ENCODE assay signal across 8 cellular contexts in genomic region chr9:129885670-129886106, GRCh38. TPM values are rescaled to one million over a fixed set of nuclear protein-coding genes. Genes with fewer than 3 reads are reported as not detected.
DNase-seq lines count a peak whose midpoint lies in the region; ATAC-seq and TF ChIP-seq lines count a peak whose summit lies in the region.

No MANE protein-coding gene starts in this region.

- in situ Hi-C loops in transverse colon (cut with MboI; ENCODE audit: low pct_ligation_motif_present in 1 of 4, low pct_unique_long_range_greater_than_20kb in 1 of 4, low sequenced_read_pairs in 3 of 4): loop anchor here in 3 of 4 donors (25.0 kb wide), 2 partner anchors 152 to 352 kb away; partner anchors contain the start of gene FNBP1 (in 2 of the 3)

- peak overlapping the region; percentile 29 to 92 (median 80) for H3K27ac ChIP-seq in heart right ventricle
- H3K27ac ChIP-seq in transverse colon: peak overlapping the region; percentile 85 to 90 (median 87)

- TF ChIP-seq CTCF in heart right ventricle (IDR thresholded peaks at IDR 0.05) (peak; percentile 83 to 100 (median 94)), transverse colon (IDR thresholded peaks at IDR 0.05) (peak; percentile 86 to 99 (median 94))

- H3K27me3 ChIP-seq in MG63 (no peaks in the 10 kb centered on the region), adipocyte (replicated peaks; ENCODE audit: control insufficient read depth, insufficient read depth, low read length) (no peaks in the 10 kb centered on the region), heart right ventricle (no peaks in the 10 kb centered on the region), transverse colon (no peaks in the 10 kb centered on the region)

- ATAC-seq in GM21576 (IDR thresholded peaks at IDR 0.05; ENCODE audit: unreplicated experiment) (peak; percentile 24), heart right ventricle (peak; percentile 91 to 94 (median 92))

- no peaks in the 10 kb centered on the region for H3K9me3 ChIP-seq in MG63
- H3K9me3 ChIP-seq in adipocyte (ENCODE audit: control insufficient read depth, low read length): no peaks in the 10 kb centered on the region
- H3K9me3 ChIP-seq in heart right ventricle: no peaks in the 10 kb centered on the region
- H3K9me3 ChIP-seq in transverse colon: no peaks in the 10 kb centered on the region

- H3K4me3 ChIP-seq in MG63 (no peak overlapping the region), adipocyte (ENCODE audit: low read length) (peak overlapping the region; percentile 70), heart right ventricle (peak overlapping the region in 9 of 10 donors; percentile 15 to 55 (median 47)), transverse colon (peak overlapping the region in 3 of 4 donors; percentile 23 to 53 (median 25))

- no peak for TF ChIP-seq EP300 in transverse colon (IDR thresholded peaks at IDR 0.05; ENCODE audit: low read depth)

- intact Hi-C loops in heart right ventricle (cut with DNase I) (loop anchor here (1.0 to 10.0 kb wide), 17 partner anchors 47 to 357 kb away; partner anchors contain the start of genes FNBP1 (in 6 of the 10) and GPR107 (in 2 of the 10)), posterior vena cava (cut with DNase I) (no loop called here), transverse colon (cut with DNase I; ENCODE audit: low total_unique reads) (loop anchor here (2.0 to 10.0 kb wide), 2 partner anchors 159 to 349 kb away; no protein-coding TSS in a partner anchor)

- H3K36me3 ChIP-seq in MG63 (peaks cover 14% of the 10 kb centered on the region), adipocyte (ENCODE audit: control insufficient read depth, insufficient read depth, low read length, severe bottlenecking) (peaks cover 20% of the 10 kb centered on the region), heart right ventricle (peaks cover 0 to 14% (median 8%) of the 10 kb centered on the region in 9 donors), transverse colon (no peaks in the 10 kb centered on the region)

- H3K9ac ChIP-seq in adipocyte (ENCODE audit: low read length): peak overlapping the region; percentile 75

- peak; percentile 48 for TF ChIP-seq POLR2A in transverse colon (IDR thresholded peaks at IDR 0.05)

- DNase-seq in CMK (ENCODE audit: low read depth) (peak; percentile 78), MG63 (peak; percentile 94), T follicular helper cell (ENCODE audit: low read depth) (peak; percentile 73), adipocyte (ENCODE audit: low read depth) (peak; percentile 98), heart right ventricle (peak; percentile 91 to 94), posterior vena cava (ENCODE audit: low spot score) (peak; percentile 99), transverse colon (peak; percentile 97)

- H3K4me1 ChIP-seq in adipocyte (ENCODE audit: control insufficient read depth, insufficient read depth, low read length) (peaks cover 21% of the 10 kb centered on the region), heart right ventricle (peaks cover 5 to 73% (median 39%) of the 10 kb centered on the region in 9 donors), transverse colon (peaks cover 23 to 65% (median 37%) of the 10 kb centered on the region in 4 donors)

- WGBS in heart right ventricle, 2 donors: 1 to 2% methylated on average over 27 of the region's 27 CpGs
- 1% methylated on average over 25 of the region's 27 CpGs; no CpG with 5 or more reads in 1 of the 2 donors for WGBS in transverse colon (ENCODE audit: low coverage in 1 of 2), 2 donors

RNA-seq across cellular contexts. Expression of gene USP20, which starts 50.4 kb away (rescaled TPM):
- total RNA-seq in MG63 (2014; rRNA removed; shearing (Covaris generic); ENCODE audit: low replicate concordance): 6.2 and 10.2 TPM in 2 replicates
- 10 to 100 TPM; 10.9 to 16.8 (median 12.5) TPM for total RNA-seq in heart right ventricle
- polyA plus RNA-seq in heart right ventricle: 10 to 100 TPM; 11.0 to 14.7 TPM
- 10 to 100 TPM; 25.8 to 26.0 TPM for total RNA-seq in posterior vena cava
- total RNA-seq in transverse colon: 10 to 100 TPM; 18.3 to 40.0 (median 25.3) TPM

RNA-seq across cellular contexts. Expression of gene C9orf78, which starts 50.6 kb away (rescaled TPM):
- total RNA-seq in MG63 (2014; rRNA removed; shearing (Covaris generic); ENCODE audit: low replicate concordance): 48.7 and 116 TPM in 2 replicates
- total RNA-seq in heart right ventricle (10 to 100 TPM; 25.7 to 34.6 (median 30.5) TPM), posterior vena cava (10 to 100 TPM; 31.3 to 40.0 TPM), transverse colon (100 to 1,000 TPM in 1 of 4 donors, 10 to 100 TPM in 3; 43.6 to 263 (median 47.7) TPM)
- 10 to 100 TPM; 34.2 to 66.2 TPM for polyA plus RNA-seq in heart right ventricle

Comparison
In these comparisons a context has a peak if more than half of its experiments do, and no peak if none do; other contexts are left out.
1. intact Hi-C loops: an anchor here in heart right ventricle (1.0 to 10.0 kb wide) and transverse colon (2.0 to 10.0 kb wide); none called in posterior vena cava.